1 cellular context compared by ENCODE assay signal in the genomic region with DNA sequence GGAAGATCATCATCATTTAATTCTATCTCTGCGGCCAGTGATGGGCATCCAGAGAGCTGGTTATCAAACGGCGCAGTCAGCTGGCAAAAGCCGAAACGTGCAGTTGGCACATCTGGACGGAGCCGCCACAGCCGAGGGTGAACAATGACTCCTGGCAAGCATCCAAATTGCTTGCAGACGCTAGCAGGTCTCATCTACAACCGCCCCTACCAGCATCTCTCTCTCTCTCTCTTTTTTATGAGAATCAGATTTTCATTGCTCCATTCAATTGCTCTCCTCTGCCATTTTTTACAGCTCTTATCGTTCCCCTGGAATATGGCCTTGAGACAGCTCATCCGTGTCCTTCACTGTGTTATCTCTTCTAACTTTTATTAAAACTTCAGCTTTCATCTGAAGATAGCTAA.
TF ChIP-seq lines count a peak whose summit lies in the region.

No MANE protein-coding gene starts in this region.

TF ChIP-seq in HEK293, 187 proteins besides CTCF, POLR2A, EP300 and RAD21 (continued from another document and continues in another):
- TF ChIP-seq, protein P1, sequence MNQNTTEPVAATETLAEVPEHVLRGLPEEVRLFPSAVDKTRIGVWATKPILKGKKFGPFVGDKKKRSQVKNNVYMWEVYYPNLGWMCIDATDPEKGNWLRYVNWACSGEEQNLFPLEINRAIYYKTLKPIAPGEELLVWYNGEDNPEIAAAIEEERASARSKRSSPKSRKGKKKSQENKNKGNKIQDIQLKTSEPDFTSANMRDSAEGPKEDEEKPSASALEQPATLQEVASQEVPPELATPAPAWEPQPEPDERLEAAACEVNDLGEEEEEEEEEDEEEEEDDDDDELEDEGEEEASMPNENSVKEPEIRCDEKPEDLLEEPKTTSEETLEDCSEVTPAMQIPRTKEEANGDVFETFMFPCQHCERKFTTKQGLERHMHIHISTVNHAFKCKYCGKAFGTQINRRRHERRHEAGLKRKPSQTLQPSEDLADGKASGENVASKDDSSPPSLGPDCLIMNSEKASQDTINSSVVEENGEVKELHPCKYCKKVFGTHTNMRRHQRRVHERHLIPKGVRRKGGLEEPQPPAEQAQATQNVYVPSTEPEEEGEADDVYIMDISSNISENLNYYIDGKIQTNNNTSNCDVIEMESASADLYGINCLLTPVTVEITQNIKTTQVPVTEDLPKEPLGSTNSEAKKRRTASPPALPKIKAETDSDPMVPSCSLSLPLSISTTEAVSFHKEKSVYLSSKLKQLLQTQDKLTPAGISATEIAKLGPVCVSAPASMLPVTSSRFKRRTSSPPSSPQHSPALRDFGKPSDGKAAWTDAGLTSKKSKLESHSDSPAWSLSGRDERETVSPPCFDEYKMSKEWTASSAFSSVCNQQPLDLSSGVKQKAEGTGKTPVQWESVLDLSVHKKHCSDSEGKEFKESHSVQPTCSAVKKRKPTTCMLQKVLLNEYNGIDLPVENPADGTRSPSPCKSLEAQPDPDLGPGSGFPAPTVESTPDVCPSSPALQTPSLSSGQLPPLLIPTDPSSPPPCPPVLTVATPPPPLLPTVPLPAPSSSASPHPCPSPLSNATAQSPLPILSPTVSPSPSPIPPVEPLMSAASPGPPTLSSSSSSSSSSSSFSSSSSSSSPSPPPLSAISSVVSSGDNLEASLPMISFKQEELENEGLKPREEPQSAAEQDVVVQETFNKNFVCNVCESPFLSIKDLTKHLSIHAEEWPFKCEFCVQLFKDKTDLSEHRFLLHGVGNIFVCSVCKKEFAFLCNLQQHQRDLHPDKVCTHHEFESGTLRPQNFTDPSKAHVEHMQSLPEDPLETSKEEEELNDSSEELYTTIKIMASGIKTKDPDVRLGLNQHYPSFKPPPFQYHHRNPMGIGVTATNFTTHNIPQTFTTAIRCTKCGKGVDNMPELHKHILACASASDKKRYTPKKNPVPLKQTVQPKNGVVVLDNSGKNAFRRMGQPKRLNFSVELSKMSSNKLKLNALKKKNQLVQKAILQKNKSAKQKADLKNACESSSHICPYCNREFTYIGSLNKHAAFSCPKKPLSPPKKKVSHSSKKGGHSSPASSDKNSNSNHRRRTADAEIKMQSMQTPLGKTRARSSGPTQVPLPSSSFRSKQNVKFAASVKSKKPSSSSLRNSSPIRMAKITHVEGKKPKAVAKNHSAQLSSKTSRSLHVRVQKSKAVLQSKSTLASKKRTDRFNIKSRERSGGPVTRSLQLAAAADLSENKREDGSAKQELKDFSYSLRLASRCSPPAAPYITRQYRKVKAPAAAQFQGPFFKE (tag by site-specific recombination; IDR thresholded peaks at IDR 0.05; ENCODE audit: borderline replicate concordance), result no peak
- TF ChIP-seq, protein P2, sequence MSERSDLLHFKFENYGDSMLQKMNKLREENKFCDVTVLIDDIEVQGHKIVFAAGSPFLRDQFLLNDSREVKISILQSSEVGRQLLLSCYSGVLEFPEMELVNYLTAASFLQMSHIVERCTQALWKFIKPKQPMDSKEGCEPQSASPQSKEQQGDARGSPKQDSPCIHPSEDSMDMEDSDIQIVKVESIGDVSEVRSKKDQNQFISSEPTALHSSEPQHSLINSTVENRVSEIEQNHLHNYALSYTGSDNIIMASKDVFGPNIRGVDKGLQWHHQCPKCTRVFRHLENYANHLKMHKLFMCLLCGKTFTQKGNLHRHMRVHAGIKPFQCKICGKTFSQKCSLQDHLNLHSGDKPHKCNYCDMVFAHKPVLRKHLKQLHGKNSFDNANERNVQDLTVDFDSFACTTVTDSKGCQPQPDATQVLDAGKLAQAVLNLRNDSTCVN (tag by site-specific recombination; optimal IDR thresholded peaks at IDR 0.05), result no peak
- no peak for TF ChIP-seq WT1 (tag by site-specific recombination; IDR thresholded peaks at IDR 0.05)
- TF ChIP-seq RBAK (tag by site-specific recombination; IDR thresholded peaks at IDR 0.05), result no peak
- no peak for TF ChIP-seq ZNF658 (tag by site-specific recombination; IDR thresholded peaks at IDR 0.05)
- TF ChIP-seq, protein P3, sequence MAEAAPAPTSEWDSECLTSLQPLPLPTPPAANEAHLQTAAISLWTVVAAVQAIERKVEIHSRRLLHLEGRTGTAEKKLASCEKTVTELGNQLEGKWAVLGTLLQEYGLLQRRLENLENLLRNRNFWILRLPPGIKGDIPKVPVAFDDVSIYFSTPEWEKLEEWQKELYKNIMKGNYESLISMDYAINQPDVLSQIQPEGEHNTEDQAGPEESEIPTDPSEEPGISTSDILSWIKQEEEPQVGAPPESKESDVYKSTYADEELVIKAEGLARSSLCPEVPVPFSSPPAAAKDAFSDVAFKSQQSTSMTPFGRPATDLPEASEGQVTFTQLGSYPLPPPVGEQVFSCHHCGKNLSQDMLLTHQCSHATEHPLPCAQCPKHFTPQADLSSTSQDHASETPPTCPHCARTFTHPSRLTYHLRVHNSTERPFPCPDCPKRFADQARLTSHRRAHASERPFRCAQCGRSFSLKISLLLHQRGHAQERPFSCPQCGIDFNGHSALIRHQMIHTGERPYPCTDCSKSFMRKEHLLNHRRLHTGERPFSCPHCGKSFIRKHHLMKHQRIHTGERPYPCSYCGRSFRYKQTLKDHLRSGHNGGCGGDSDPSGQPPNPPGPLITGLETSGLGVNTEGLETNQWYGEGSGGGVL (tag by site-specific recombination; IDR thresholded peaks at IDR 0.05), result peak; percentile 43; the same call in 1 of the 2 replicates
- TF ChIP-seq ZNF747 (tag by site-specific recombination; IDR thresholded peaks at IDR 0.05), result no peak
- TF ChIP-seq ZFP69B (tag by site-specific recombination; IDR thresholded peaks at IDR 0.05), result no peak
- no peak for TF ChIP-seq ZFP3 (tag by site-specific recombination; IDR thresholded peaks at IDR 0.05; ENCODE audit: low read depth)
- TF ChIP-seq ZSCAN16 (tag by site-specific recombination; IDR thresholded peaks at IDR 0.05), result no peak
- no peak for TF ChIP-seq ZNF169 (tag by site-specific recombination; IDR thresholded peaks at IDR 0.05)
- no peak for TF ChIP-seq EGR2 (tag by site-specific recombination; IDR thresholded peaks at IDR 0.05; ENCODE audit: low read depth)
- no peak for TF ChIP-seq ZNF530 (tag by site-specific recombination; IDR thresholded peaks at IDR 0.05; ENCODE audit: low read depth)
- TF ChIP-seq GLIS2 (tag by site-specific recombination; IDR thresholded peaks at IDR 0.05), result no peak
- TF ChIP-seq ZNF596 (tag by site-specific recombination; IDR thresholded peaks at IDR 0.05), result peak; percentile 87
- TF ChIP-seq ZNF571 (tag by site-specific recombination; IDR thresholded peaks at IDR 0.05), result no peak
- no peak for TF ChIP-seq ZNF830 (tag by site-specific recombination; IDR thresholded peaks at IDR 0.05; ENCODE audit: low read depth)
- TF ChIP-seq, protein P4, sequence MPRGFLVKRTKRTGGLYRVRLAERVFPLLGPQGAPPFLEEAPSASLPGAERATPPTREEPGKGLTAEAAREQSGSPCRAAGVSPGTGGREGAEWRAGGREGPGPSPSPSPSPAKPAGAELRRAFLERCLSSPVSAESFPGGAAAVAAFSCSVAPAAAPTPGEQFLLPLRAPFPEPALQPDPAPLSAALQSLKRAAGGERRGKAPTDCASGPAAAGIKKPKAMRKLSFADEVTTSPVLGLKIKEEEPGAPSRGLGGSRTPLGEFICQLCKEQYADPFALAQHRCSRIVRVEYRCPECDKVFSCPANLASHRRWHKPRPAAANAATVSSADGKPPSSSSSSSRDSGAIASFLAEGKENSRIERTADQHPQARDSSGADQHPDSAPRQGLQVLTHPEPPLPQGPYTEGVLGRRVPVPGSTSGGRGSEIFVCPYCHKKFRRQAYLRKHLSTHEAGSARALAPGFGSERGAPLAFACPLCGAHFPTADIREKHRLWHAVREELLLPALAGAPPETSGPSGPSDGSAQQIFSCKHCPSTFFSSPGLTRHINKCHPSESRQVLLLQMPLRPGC (tag by site-specific recombination; IDR thresholded peaks at IDR 0.05), result no peak
- no peak for TF ChIP-seq ZNF544 (tag by site-specific recombination; IDR thresholded peaks at IDR 0.05)
- peak; percentile 87 for TF ChIP-seq ZNF561 (tag by site-specific recombination; IDR thresholded peaks at IDR 0.05; ENCODE audit: borderline replicate concordance)
- TF ChIP-seq KLF1 (tag by site-specific recombination; IDR thresholded peaks at IDR 0.05), result no peak
- no peak for TF ChIP-seq ZNF214 (tag by site-specific recombination; IDR thresholded peaks at IDR 0.05; ENCODE audit: borderline replicate concordance)
- peak; percentile 42; the same call in 1 of the 2 replicates for TF ChIP-seq ZNF341 (tag by site-specific recombination; IDR thresholded peaks at IDR 0.05; ENCODE audit: low read depth)
- TF ChIP-seq BCL11A (tag by site-specific recombination; IDR thresholded peaks at IDR 0.05; ENCODE audit: low read depth), result no peak
- TF ChIP-seq KLF16 (tag by site-specific recombination; IDR thresholded peaks at IDR 0.05), result 0 out of 2 replicates have a peak, but pooled peaks have one; percentile 34
- TF ChIP-seq, protein P5, sequence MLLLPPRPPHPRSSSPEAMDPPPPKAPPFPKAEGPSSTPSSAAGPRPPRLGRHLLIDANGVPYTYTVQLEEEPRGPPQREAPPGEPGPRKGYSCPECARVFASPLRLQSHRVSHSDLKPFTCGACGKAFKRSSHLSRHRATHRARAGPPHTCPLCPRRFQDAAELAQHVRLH (tag by site-specific recombination; IDR thresholded peaks at IDR 0.05), result peak; percentile 77
- TF ChIP-seq ZXDB (tag by site-specific recombination; IDR thresholded peaks at IDR 0.05), result peak; percentile 75
- no peak for TF ChIP-seq ZNF266 (tag by site-specific recombination; IDR thresholded peaks at IDR 0.05; ENCODE audit: low read depth)
- TF ChIP-seq, protein P6, sequence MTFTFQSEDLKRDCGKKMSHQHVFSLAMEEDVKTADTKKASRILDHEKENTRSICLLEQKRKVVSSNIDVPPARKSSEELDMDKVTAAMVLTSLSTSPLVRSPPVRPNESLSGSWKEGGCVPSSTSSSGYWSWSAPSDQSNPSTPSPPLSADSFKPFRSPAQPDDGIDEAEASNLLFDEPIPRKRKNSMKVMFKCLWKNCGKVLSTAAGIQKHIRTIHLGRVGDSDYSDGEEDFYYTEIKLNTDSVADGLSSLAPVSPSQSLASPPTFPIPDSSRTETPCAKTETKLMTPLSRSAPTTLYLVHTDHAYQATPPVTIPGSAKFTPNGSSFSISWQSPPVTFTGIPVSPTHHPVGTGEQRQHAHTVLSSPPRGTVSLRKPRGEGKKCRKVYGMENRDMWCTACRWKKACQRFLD (tag by site-specific recombination; IDR thresholded peaks at IDR 0.05), result no peak
- no peak for TF ChIP-seq ZIC2 (tag by site-specific recombination; IDR thresholded peaks at IDR 0.05)
- peak; percentile 78 for TF ChIP-seq ZNF843 (tag by site-specific recombination; IDR thresholded peaks at IDR 0.05)
- no peak for TF ChIP-seq ZNF626 (tag by site-specific recombination; IDR thresholded peaks at IDR 0.05)
- TF ChIP-seq MZF1 (tag by site-specific recombination; IDR thresholded peaks at IDR 0.05; ENCODE audit: borderline replicate concordance), result 0 out of 2 replicates have a peak, but pooled peaks have one; percentile 26
- no peak for TF ChIP-seq ZNF174 (tag by site-specific recombination; IDR thresholded peaks at IDR 0.05)
- TF ChIP-seq, protein P7, sequence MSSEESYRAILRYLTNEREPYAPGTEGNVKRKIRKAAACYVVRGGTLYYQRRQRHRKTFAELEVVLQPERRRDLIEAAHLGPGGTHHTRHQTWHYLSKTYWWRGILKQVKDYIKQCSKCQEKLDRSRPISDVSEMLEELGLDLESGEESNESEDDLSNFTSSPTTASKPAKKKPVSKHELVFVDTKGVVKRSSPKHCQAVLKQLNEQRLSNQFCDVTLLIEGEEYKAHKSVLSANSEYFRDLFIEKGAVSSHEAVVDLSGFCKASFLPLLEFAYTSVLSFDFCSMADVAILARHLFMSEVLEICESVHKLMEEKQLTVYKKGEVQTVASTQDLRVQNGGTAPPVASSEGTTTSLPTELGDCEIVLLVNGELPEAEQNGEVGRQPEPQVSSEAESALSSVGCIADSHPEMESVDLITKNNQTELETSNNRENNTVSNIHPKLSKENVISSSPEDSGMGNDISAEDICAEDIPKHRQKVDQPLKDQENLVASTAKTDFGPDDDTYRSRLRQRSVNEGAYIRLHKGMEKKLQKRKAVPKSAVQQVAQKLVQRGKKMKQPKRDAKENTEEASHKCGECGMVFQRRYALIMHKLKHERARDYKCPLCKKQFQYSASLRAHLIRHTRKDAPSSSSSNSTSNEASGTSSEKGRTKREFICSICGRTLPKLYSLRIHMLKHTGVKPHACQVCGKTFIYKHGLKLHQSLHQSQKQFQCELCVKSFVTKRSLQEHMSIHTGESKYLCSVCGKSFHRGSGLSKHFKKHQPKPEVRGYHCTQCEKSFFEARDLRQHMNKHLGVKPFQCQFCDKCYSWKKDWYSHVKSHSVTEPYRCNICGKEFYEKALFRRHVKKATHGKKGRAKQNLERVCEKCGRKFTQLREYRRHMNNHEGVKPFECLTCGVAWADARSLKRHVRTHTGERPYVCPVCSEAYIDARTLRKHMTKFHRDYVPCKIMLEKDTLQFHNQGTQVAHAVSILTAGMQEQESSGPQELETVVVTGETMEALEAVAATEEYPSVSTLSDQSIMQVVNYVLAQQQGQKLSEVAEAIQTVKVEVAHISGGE (tag by site-specific recombination; conservative IDR thresholded peaks at IDR 0.05; ENCODE audit: low read depth), result no peak
- TF ChIP-seq SP3 (tag by site-specific recombination; IDR thresholded peaks at IDR 0.05), result no peak
- TF ChIP-seq, protein P8, sequence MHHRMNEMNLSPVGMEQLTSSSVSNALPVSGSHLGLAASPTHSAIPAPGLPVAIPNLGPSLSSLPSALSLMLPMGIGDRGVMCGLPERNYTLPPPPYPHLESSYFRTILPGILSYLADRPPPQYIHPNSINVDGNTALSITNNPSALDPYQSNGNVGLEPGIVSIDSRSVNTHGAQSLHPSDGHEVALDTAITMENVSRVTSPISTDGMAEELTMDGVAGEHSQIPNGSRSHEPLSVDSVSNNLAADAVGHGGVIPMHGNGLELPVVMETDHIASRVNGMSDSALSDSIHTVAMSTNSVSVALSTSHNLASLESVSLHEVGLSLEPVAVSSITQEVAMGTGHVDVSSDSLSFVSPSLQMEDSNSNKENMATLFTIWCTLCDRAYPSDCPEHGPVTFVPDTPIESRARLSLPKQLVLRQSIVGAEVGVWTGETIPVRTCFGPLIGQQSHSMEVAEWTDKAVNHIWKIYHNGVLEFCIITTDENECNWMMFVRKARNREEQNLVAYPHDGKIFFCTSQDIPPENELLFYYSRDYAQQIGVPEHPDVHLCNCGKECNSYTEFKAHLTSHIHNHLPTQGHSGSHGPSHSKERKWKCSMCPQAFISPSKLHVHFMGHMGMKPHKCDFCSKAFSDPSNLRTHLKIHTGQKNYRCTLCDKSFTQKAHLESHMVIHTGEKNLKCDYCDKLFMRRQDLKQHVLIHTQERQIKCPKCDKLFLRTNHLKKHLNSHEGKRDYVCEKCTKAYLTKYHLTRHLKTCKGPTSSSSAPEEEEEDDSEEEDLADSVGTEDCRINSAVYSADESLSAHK (tag by site-specific recombination; IDR thresholded peaks at IDR 0.05), result peak; percentile 50
- no peak for TF ChIP-seq GLIS1 (tag by site-specific recombination; IDR thresholded peaks at IDR 0.05)
- no peak for TF ChIP-seq OVOL3 (tag by site-specific recombination; IDR thresholded peaks at IDR 0.05)
- TF ChIP-seq HOXA7 (CRISPR knock-in tag; IDR thresholded peaks at IDR 0.05; ENCODE audit: borderline replicate concordance), result no peak
- TF ChIP-seq, protein P9, sequence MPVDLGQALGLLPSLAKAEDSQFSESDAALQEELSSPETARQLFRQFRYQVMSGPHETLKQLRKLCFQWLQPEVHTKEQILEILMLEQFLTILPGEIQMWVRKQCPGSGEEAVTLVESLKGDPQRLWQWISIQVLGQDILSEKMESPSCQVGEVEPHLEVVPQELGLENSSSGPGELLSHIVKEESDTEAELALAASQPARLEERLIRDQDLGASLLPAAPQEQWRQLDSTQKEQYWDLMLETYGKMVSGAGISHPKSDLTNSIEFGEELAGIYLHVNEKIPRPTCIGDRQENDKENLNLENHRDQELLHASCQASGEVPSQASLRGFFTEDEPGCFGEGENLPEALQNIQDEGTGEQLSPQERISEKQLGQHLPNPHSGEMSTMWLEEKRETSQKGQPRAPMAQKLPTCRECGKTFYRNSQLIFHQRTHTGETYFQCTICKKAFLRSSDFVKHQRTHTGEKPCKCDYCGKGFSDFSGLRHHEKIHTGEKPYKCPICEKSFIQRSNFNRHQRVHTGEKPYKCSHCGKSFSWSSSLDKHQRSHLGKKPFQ (tag by site-specific recombination; IDR thresholded peaks at IDR 0.05), result 0 out of 2 replicates have a peak, but pooled peaks have one; percentile 23
